ENCODE assay signal across 14 cellular contexts in the genomic region with DNA sequence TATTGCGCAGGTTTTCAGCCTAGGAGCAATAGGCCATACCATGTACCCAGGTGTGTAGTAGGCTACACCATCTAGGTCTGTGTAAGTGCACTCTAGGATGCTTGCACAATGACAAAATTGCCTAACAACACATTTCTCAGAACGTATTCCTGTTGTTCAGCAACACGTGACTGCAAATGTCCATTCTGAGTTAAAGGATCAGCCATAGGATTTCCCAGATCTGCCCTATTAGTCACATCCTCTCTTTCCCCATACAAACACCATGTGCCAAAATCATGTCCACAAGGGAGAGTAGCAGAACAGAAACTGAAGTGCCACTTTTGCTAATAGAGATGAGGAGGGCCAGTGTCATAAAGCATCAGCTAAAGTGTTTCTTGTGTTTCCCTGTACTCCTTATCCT. TPM values are rescaled to one million over a fixed set of nuclear protein-coding genes. Genes with fewer than 3 reads are reported as not detected.
A peak's percentile ranks its signal among the peaks of the same experiment; 100 is the strongest.
DNase-seq lines count a peak whose midpoint lies in the region; ATAC-seq lines count a peak whose summit lies in the region.
"Had no signal": no experiment of that assay in that cellular context is flagged by ENCODE, and none has a peak within 500 bp of the region (broad histone marks: within the 10 kb centered on the region; RNA-seq: fewer than 3 reads in every experiment).

No MANE protein-coding gene starts in this region.

- ATAC-seq in esophagus mucosa: no peak
- no peak for ATAC-seq in HG02642 (IDR thresholded peaks at IDR 0.05; ENCODE audit: poor library complexity, unreplicated experiment)
- ATAC-seq: sciatic nerve had no signal

- DNase-seq in ELR (ENCODE audit: low read depth): peak; percentile 71
- DNase-seq in NCI-H2029 (lab: John Stamatoyannopoulos, UW): peak; percentile 26
- DNase-seq in epithelial cell of prostate (ENCODE audit: low read depth, low spot score): peak; percentile 41
- peak; percentile 28 for DNase-seq in non-pigmented ciliary epithelial cell (ENCODE audit: low read depth)
- no peak for DNase-seq in KG1 (lab: John Stamatoyannopoulos, UW)
- no peak for DNase-seq in T-helper 9 cell
- DNase-seq: activated CD8-positive, alpha-beta memory T cell treated with anti-CD3 and anti-CD28 coated beads, Interleukin-2, amount 50 U/mL, for 4 hours; DMS79 treated with DMSO at 0.1 percent for 48 hours; NCI-H526; T-helper 2 cell had no signal

- H3K27ac ChIP-seq in epithelial cell of prostate: no peak overlapping the region
- H3K27ac ChIP-seq: KMS-11 had no signal

RNA-seq across cellular contexts. Expression of gene AMPH, which starts 42.6 kb away (rescaled TPM):
- 0.16 TPM for total RNA-seq in esophagus mucosa

Comparison
In these comparisons a context has a peak if more than half of its experiments do, and no peak if none do; other contexts are left out.
1. DNase-seq: peak in ELR (single experiment), NCI-H2029 (single experiment), epithelial cell of prostate (single experiment) and non-pigmented ciliary epithelial cell (single experiment); none in KG1 (single experiment) and T-helper 9 cell (single experiment).